17 cellular contexts compared by ENCODE assay signal in genomic region chr2:11500702-11501303, GRCh38. TPM values are rescaled to one million over a fixed set of nuclear protein-coding genes. Genes with fewer than 3 reads are reported as not detected.
A peak's percentile ranks its signal among the peaks of the same experiment; 100 is the strongest.
DNase-seq lines count a peak whose midpoint lies in the region; ATAC-seq, FAIRE-seq and TF ChIP-seq lines count a peak whose summit lies in the region.
"Had no signal": no experiment of that assay in that cellular context is flagged by ENCODE, and none has a peak within 500 bp of the region (broad histone marks: within the 10 kb centered on the region; RNA-seq: fewer than 3 reads in every experiment).

No MANE protein-coding gene starts in this region.

- ATAC-seq in GM21390 (IDR thresholded peaks at IDR 0.05; ENCODE audit: unreplicated experiment) (peak; percentile 47), T-helper 17 cell (no peak)
- ATAC-seq: activated CD8-positive, alpha-beta T cell treated with anti-CD3 and anti-CD28 coated beads for 36 hours had no signal

- peaks cover 16% of the 10 kb centered on the region for H3K4me1 ChIP-seq in mucosa of stomach (ENCODE audit: control insufficient read depth, insufficient read depth, low read length)
- no peaks in the 10 kb centered on the region for H3K4me1 ChIP-seq in ascending aorta
- H3K4me1 ChIP-seq in adrenal gland (replicated peaks in 1 of 2): peaks cover 12 to 15% of the 10 kb centered on the region in 2 donors

- peaks cover 5% of the 10 kb centered on the region for H3K4me1 Mint-ChIP-seq in T-helper 17 cell

- no peaks in the 10 kb centered on the region for H3K27me3 ChIP-seq in mucosa of stomach (ENCODE audit: control insufficient read depth, insufficient read depth, low read length)
- no peaks in the 10 kb centered on the region for H3K27me3 ChIP-seq in ascending aorta
- no peaks in the 10 kb centered on the region for H3K27me3 ChIP-seq in adrenal gland

- H3K4me3 Mint-ChIP-seq in T-helper 17 cell: no peak overlapping the region
- H3K4me3 Mint-ChIP-seq: activated CD8-positive, alpha-beta T cell treated with anti-CD3 and anti-CD28 coated beads for 36 hours; brain had no signal

- H3K27ac Mint-ChIP-seq in T-helper 17 cell: no peak overlapping the region
- H3K27ac Mint-ChIP-seq: activated CD8-positive, alpha-beta T cell treated with anti-CD3 and anti-CD28 coated beads for 36 hours had no signal

- TF ChIP-seq POLR2A in GM12892 (IDR thresholded peaks at IDR 0.05; ENCODE audit: low read depth, low read length) (no peak), adrenal gland (IDR thresholded peaks at IDR 0.05) (no peak)

- H3K4me3 ChIP-seq in mucosa of stomach (ENCODE audit: low read length) (no peak overlapping the region), ascending aorta (no peak overlapping the region), adrenal gland (no peak overlapping the region)

- WGBS in adrenal gland, 4 donors: 77 to 80% (median 80%) methylated on average over 5 of the region's 5 CpGs

- intact Hi-C loops in ascending aorta (cut with DNase I) (no loop called here), adrenal gland (cut with DNase I) (no loop called here)

- H3K36me3 ChIP-seq in mucosa of stomach (ENCODE audit: control insufficient read depth, insufficient read depth, low read length) (no peaks in the 10 kb centered on the region), ascending aorta (no peaks in the 10 kb centered on the region), adrenal gland (replicated peaks in 1 of 2) (no peaks in the 10 kb centered on the region)

- no peaks in the 10 kb centered on the region for H3K36me3 Mint-ChIP-seq in T-helper 17 cell (ENCODE audit: low read depth)

- H3K27ac ChIP-seq in ascending aorta (no peak overlapping the region), adrenal gland (no peak overlapping the region)

- H3K27me3 Mint-ChIP-seq in T-helper 17 cell: peaks cover 24% of the 10 kb centered on the region

- H3K9me3 ChIP-seq in mucosa of stomach (ENCODE audit: control insufficient read depth, low read length): no peaks in the 10 kb centered on the region
- no peaks in the 10 kb centered on the region for H3K9me3 ChIP-seq in ascending aorta
- H3K9me3 ChIP-seq in adrenal gland (replicated peaks in 1 of 3): no peaks in the 10 kb centered on the region
- H3K9me3 ChIP-seq in T-helper 17 cell (ENCODE audit: control insufficient read depth, low read length, poor library complexity, severe bottlenecking): no peaks in the 10 kb centered on the region

- DNase-seq in GM12892 (ENCODE audit: insufficient read length) (no peak), NCI-H526 treated with DMSO at 0.1 percent for 48 hours (lab: John Stamatoyannopoulos, UW) (peak; percentile 60), islet precursor cell (no peak), ascending aorta (ENCODE audit: low spot score in 2 of 2) (no peak), adrenal gland (no peak), T-helper 17 cell (no peak)
- DNase-seq: activated CD8-positive, alpha-beta T cell treated with anti-CD3 and anti-CD28 coated beads for 36 hours; activated effector memory CD4-positive, alpha-beta T cell treated with Interleukin-2 at 50 U/mL for 16 hours; NCI-H1436; retina; stimulated activated CD4-positive, alpha-beta T cell treated with anti-CD3 and anti-CD28 coated beads, Interleukin-4, amount 100 ng/mL, for 4 hours; stimulated activated naive CD4-positive, alpha-beta T cell treated with Interleukin-2 at 50 U/mL for 16 hours had no signal

- peak; percentile 83 for FAIRE-seq in GM12892 (lab: Jason Lieb, UNC)
- FAIRE-seq: D721Med, keratinocyte had no signal

- TF ChIP-seq CTCF in ascending aorta (IDR thresholded peaks at IDR 0.05) (no peak), adrenal gland (IDR thresholded peaks at IDR 0.05) (no peak)

- peak overlapping the region; percentile 34 for H3K9ac ChIP-seq in mucosa of stomach (ENCODE audit: low read length)

RNA-seq across cellular contexts. Expression of gene GREB1, which starts 33.0 kb away (rescaled TPM):
- polyA plus RNA-seq in GM12892 (2012; ENCODE audit: missing spikeins): 0.13 TPM
- 5.9 TPM for total RNA-seq in ascending aorta
- 1 to 10 TPM; 2.6 to 7.8 (median 3.7) TPM for total RNA-seq in adrenal gland
- 1 to 10 TPM; 2.2 to 7.5 (median 2.3) TPM for polyA plus RNA-seq in adrenal gland
- 1 to 10 TPM in 1 of 2 donors, under 1 TPM in 1; 0.15 to 1.1 TPM for total RNA-seq in T-helper 17 cell

RNA-seq across cellular contexts. Expression of gene E2F6, which starts 34.8 kb away (rescaled TPM):
- 8.1 TPM for polyA plus RNA-seq in GM12892 (2012; ENCODE audit: missing spikeins)
- total RNA-seq in ascending aorta: 1.9 TPM
- total RNA-seq in adrenal gland: 10 to 100 TPM in 6 of 8 donors, 1 to 10 TPM in 2; 9.2 to 16.1 (median 12.5) TPM
- polyA plus RNA-seq in adrenal gland: 10 to 100 TPM in 2 of 3 donors, 1 to 10 TPM in 1; 8.0 to 16.6 (median 11.4) TPM
- 1 to 10 TPM; 4.4 to 5.1 TPM for total RNA-seq in T-helper 17 cell
